Comparison of ENCODE assay signal across 25 cellular contexts in the genomic region with DNA sequence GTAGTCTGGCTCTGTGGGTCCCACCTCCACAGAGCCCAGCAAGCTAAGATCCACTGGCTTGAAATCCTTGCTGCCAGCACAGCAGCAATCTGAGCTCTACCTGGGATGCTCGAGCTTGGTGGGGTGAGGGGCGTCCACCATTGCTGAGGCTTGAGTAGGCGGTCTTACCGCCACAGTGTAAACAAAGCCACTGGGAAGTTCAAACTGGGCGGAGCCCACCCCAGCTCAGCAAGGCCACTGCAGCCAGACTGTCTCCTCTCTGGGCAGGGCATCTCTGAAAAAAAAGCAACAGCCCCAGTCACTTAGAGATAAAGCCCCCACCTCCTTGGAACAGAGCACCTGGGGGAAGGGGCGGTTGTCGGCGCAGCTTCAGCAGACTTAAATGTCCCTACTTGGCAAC.
"Had no signal": no experiment of that assay in that cellular context is flagged by ENCODE, and none has a peak within 500 bp of the region (broad histone marks: within the 10 kb centered on the region; RNA-seq: fewer than 3 reads in every experiment).

No MANE protein-coding gene starts in this region.

- DNase-seq: activated B cell treated with CpG ODN at 0.5 μM for 24 hours; activated CD4-positive, alpha-beta memory T cell treated with anti-CD3 and anti-CD28 coated beads for 36 hours; activated CD4-positive, alpha-beta T cell treated with anti-CD3 and anti-CD28 coated beads for 4 hours; activated CD4-positive, alpha-beta T cell treated with anti-CD3 and anti-CD28 coated beads, Interleukin-2, amount 10 ng/mL, durations not matched to agents 24 days and 14 days; activated CD4-positive, alpha-beta T cell treated with anti-CD3 and anti-CD28 coated beads, Interleukin-2, amount 50 U/mL, for 1 hour; activated CD4-positive, alpha-beta T cell treated with anti-CD3 and anti-CD28 coated beads, Interleukin-2, amount 50 U/mL, for 4 hours; activated CD4-positive, CD25-positive, alpha-beta regulatory T cell treated with anti-CD3 and anti-CD28 coated beads, Interleukin-2, amount 50 U/mL, for 72 hours; activated CD8-positive, alpha-beta memory T cell treated with anti-CD3 and anti-CD28 coated beads, Interleukin-2, amount 50 U/mL, for 4 hours; activated CD8-positive, alpha-beta T cell treated with anti-CD3 and anti-CD28 coated beads for 36 hours; activated effector memory CD4-positive, alpha-beta T cell treated with anti-CD3 and anti-CD28 coated beads, Interleukin-2, amount 50 U/mL, for 16 hours; activated naive CD4-positive, alpha-beta T cell; activated naive CD4-positive, alpha-beta T cell treated with anti-CD3 and anti-CD28 coated beads, Interleukin-2, amount 10 ng/mL, durations not matched to agents 7 days and 5 days; activated naive CD8-positive, alpha-beta T cell treated with anti-CD3 and anti-CD28 coated beads, Interleukin-2, amount 10 ng/mL, durations not matched to agents 7 days and 5 days; activated naive CD8-positive, alpha-beta T cell treated with anti-CD3 and anti-CD28 coated beads, Interleukin-2, amount 50 U/mL, for 24 hours; activated T-cell treated with anti-CD3 and anti-CD28 coated beads for 4 hours; activated T-cell treated with anti-CD3 and anti-CD28 coated beads, Interleukin-2, amount 50 U/mL, for 1 hour; activated T-cell treated with anti-CD3 and anti-CD28 coated beads, Interleukin-2, amount 50 U/mL, for 4 hours; activated T-cell treated with anti-CD3 and anti-CD28 coated beads, Interleukin-2, amount 50 U/mL, for 72 hours; amygdala; anterior cingulate cortex; caudate nucleus; cerebellar nuclear complex; T-helper 1 cell; T-helper 2 cell; T-helper 9 cell had no signal
